In the genomic region with DNA sequence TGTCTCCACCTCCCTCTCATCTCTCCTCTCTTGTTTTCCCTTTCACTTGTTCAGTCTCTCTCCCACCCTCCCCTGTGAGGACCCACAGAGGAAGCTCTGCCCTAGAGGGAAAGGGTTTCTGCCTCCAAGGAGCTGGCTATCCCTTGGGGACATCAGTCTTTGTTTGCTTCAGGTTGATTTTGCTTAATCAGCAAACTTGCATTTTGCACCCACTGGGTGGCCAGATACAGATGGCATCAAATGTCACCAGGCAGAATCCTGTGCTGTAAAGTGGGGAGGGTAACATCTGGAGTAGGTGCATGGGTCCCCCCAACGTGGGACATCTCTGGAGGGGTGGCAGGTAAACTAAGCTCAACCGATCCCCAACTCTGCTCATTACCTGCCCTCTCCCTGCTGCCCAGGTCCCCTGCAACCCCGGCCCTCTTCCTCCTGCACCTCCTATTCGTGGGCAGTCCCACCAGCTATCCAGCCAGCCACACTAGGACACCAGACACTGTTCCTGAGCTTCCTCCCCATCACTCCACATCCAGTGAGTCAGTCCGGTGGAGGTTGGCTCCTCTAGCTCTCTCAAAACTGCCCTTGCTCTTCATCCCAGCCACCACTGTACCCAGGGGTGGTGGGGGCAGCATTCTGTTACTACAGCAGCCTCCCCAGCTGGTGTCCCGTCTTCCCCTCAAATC, we compare ENCODE assay signal across 11 cellular contexts.
A peak's percentile ranks its signal among the peaks of the same experiment; 100 is the strongest.
DNase-seq lines count a peak whose midpoint lies in the region; ATAC-seq and TF ChIP-seq lines count a peak whose summit lies in the region.
"Had no signal": no experiment of that assay in that cellular context is flagged by ENCODE, and none has a peak within 500 bp of the region (broad histone marks: within the 10 kb centered on the region; RNA-seq: fewer than 3 reads in every experiment).

No MANE protein-coding gene starts in this region.

- CTCF ChIA-PET in A673 (lab: Charles Lee), result interaction anchor here (0.5 kb wide), 1 partner anchor 986 kb away, joined by 5 read pairs; no protein-coding TSS in a partner anchor

- H4K20me1 ChIP-seq in BLaER1 treated with 17β-estradiol and CSF1 and Interleukin-3, amounts not matched to agents 10 nM and 100 nM, result no peaks in the 10 kb centered on the region

- peak; percentile 21 for DNase-seq in A673 (ENCODE audit: low spot score)
- DNase-seq in mesenchymal stem cell, result no peak
- no peak for DNase-seq in endothelial cell (ENCODE audit: low spot score)
- DNase-seq in COR-L47 (lab: John Stamatoyannopoulos, UW), result no peak
- DNase-seq: C1 segment of cervical spinal cord; effector CD8-positive, alpha-beta T cell; left cardiac atrium had no signal

- TF ChIP-seq CTCF in A673 (conservative IDR thresholded peaks at IDR 0.05; ENCODE audit: low read depth, low read length) (no peak), endothelial cell (IDR thresholded peaks at IDR 0.05; ENCODE audit: unreplicated experiment) (no peak)

- H3K23ac ChIP-seq in mesenchymal stem cell (ENCODE audit: low read length in 2 of 2), result peak overlapping the region in 1 of 2 experiments; percentile 61

- H3K36me3 ChIP-seq in A673 (ENCODE audit: insufficient read depth, low read length, poor library complexity, severe bottlenecking), result no peaks in the 10 kb centered on the region
- H3K36me3 ChIP-seq in BLaER1 treated with 17β-estradiol and CSF1 and Interleukin-3, amounts not matched to agents 10 nM and 100 nM, result no peaks in the 10 kb centered on the region
- H3K36me3 ChIP-seq in mesenchymal stem cell (ENCODE audit: control insufficient read depth in 1 of 2, insufficient read depth in 2 of 2, low read depth in 1 of 2, low read length in 2 of 2), result no peaks in the 10 kb centered on the region

- peak overlapping the region in 6 of 11 experiments; percentile 51 to 66 (median 61); a peak in 4 of 22 replicates for H3K9ac ChIP-seq in BLaER1 treated with 17β-estradiol and CSF1 and Interleukin-3, amounts not matched to agents 10 nM and 100 nM
- no peak overlapping the region for H3K9ac ChIP-seq in mesenchymal stem cell (ENCODE audit: low read length)

- no peaks in the 10 kb centered on the region for H3K9me3 Mint-ChIP-seq in activated naive CD8-positive, alpha-beta T cell (ENCODE audit: low read depth)
- H3K9me3 Mint-ChIP-seq in endothelial cell (ENCODE audit: unreplicated experiment), result no peaks in the 10 kb centered on the region

- H3K27me3 Mint-ChIP-seq in activated naive CD8-positive, alpha-beta T cell, result no peaks in the 10 kb centered on the region
- peaks cover 6% of the 10 kb centered on the region for H3K27me3 Mint-ChIP-seq in endothelial cell (ENCODE audit: unreplicated experiment)

- no peak overlapping the region for H2BK120ac ChIP-seq in mesenchymal stem cell (ENCODE audit: low read depth, low read length)

- H3K4me3 Mint-ChIP-seq in activated naive CD8-positive, alpha-beta T cell, result peak overlapping the region; percentile 40
- no peak overlapping the region for H3K4me3 Mint-ChIP-seq in endothelial cell (ENCODE audit: unreplicated experiment)
- H3K4me3 Mint-ChIP-seq: GM23338 had no signal

- H3K14ac ChIP-seq in mesenchymal stem cell (ENCODE audit: low read length in 2 of 2), result peak overlapping the region in 1 of 2 experiments; percentile 90

- POLR2A ChIA-PET in A673 (lab: Charles Lee; ENCODE audit: low non-redundant PET), result no interaction called here

- H3K27me3 ChIP-seq in A673 (replicated peaks; ENCODE audit: insufficient read depth, low read depth, low read length, poor library complexity) (no peaks in the 10 kb centered on the region), mesenchymal stem cell (ENCODE audit: control insufficient read depth in 1 of 2, insufficient read depth in 1 of 2, low read length in 2 of 2) (peaks cover 39 to 89% of the 10 kb centered on the region in 2 experiments)
- no peaks in the 10 kb centered on the region; a peak in 3 of 22 replicates for H3K27me3 ChIP-seq in BLaER1 treated with 17β-estradiol and CSF1 and Interleukin-3, amounts not matched to agents 10 nM and 100 nM

- H3K4me1 Mint-ChIP-seq in activated naive CD8-positive, alpha-beta T cell (ENCODE audit: low read depth), result peaks cover 64% of the 10 kb centered on the region
- no peaks in the 10 kb centered on the region for H3K4me1 Mint-ChIP-seq in endothelial cell (ENCODE audit: unreplicated experiment)

- 59% methylated on average over 5 of the region's 6 CpGs for WGBS in mesenchymal stem cell

- peaks cover 14% of the 10 kb centered on the region for H3K4me1 ChIP-seq in A673 (ENCODE audit: insufficient read depth, low read length, poor library complexity, severe bottlenecking)
- peaks cover 59 to 77% (median 75%) of the 10 kb centered on the region in 10 experiments for H3K4me1 ChIP-seq in BLaER1 treated with 17β-estradiol and CSF1 and Interleukin-3, amounts not matched to agents 10 nM and 100 nM
- H3K4me1 ChIP-seq in mesenchymal stem cell (ENCODE audit: control insufficient read depth, insufficient read depth, low read depth, low read length), result no peaks in the 10 kb centered on the region

- peak overlapping the region; percentile 44 for H2BK15ac ChIP-seq in mesenchymal stem cell (ENCODE audit: low read depth, poor library complexity, severe bottlenecking)

- H2AK5ac ChIP-seq in mesenchymal stem cell (ENCODE audit: low read length, severe bottlenecking), result no peak overlapping the region

- H3K4me3 ChIP-seq in A673 (ENCODE audit: low read depth, low read length, poor library complexity, severe bottlenecking), result no peak overlapping the region
- H3K4me3 ChIP-seq in BLaER1 treated with 17β-estradiol and CSF1 and Interleukin-3, amounts not matched to agents 10 nM and 100 nM, result no peak overlapping the region
- no peak overlapping the region for H3K4me3 ChIP-seq in mesenchymal stem cell (ENCODE audit: insufficient read depth in 1 of 2, low read depth in 1 of 2, low read length in 2 of 2)
- H3K4me3 ChIP-seq: GM23338 had no signal

- no peak overlapping the region for H2BK5ac ChIP-seq in mesenchymal stem cell (ENCODE audit: low read depth, low read length, poor library complexity, severe bottlenecking)

- H2AFZ ChIP-seq in mesenchymal stem cell (ENCODE audit: low read depth, low read length), result no peak overlapping the region
- H2AFZ ChIP-seq: GM23338 had no signal

- H3K4me2 ChIP-seq in BLaER1 treated with 17β-estradiol and CSF1 and Interleukin-3, amounts not matched to agents 10 nM and 100 nM, result peak overlapping the region; percentile 82 to 91 (median 87)
- no peak overlapping the region for H3K4me2 ChIP-seq in mesenchymal stem cell (ENCODE audit: low read length, poor library complexity, severe bottlenecking)
- H3K4me2 ChIP-seq: GM23338 had no signal

- H3K4ac ChIP-seq in mesenchymal stem cell (ENCODE audit: low read depth in 1 of 2, low read length in 2 of 2), result peak overlapping the region; percentile 13 to 79

- H2BK12ac ChIP-seq in mesenchymal stem cell (ENCODE audit: low read length in 2 of 2), result peak overlapping the region; percentile 43 to 70

- H3K9me3 ChIP-seq in A673 (ENCODE audit: low read depth, low read length, poor library complexity, severe bottlenecking) (no peaks in the 10 kb centered on the region), mesenchymal stem cell (ENCODE audit: control insufficient read depth, low read length) (no peaks in the 10 kb centered on the region)
- no peaks in the 10 kb centered on the region for H3K9me3 ChIP-seq in BLaER1 treated with 17β-estradiol and CSF1 and Interleukin-3, amounts not matched to agents 10 nM and 100 nM (replicated peaks in 1 of 11)

- H3K27ac Mint-ChIP-seq in activated naive CD8-positive, alpha-beta T cell, result no peak overlapping the region
- no peak overlapping the region for H3K27ac Mint-ChIP-seq in endothelial cell (ENCODE audit: unreplicated experiment)
- H3K27ac Mint-ChIP-seq: GM23338 had no signal

- BruUV-seq in A673 (replicated peaks; lab: Mats Ljungman, UMichigan), result no TSS peak

- H3K36me3 Mint-ChIP-seq in activated naive CD8-positive, alpha-beta T cell, result no peaks in the 10 kb centered on the region
- peaks cover 11% of the 10 kb centered on the region for H3K36me3 Mint-ChIP-seq in endothelial cell (ENCODE audit: low read depth, unreplicated experiment)

- H3K18ac ChIP-seq in mesenchymal stem cell (ENCODE audit: low read depth in 1 of 2, low read length in 2 of 2), result peak overlapping the region in 1 of 2 experiments; percentile 57

- no peaks in the 10 kb centered on the region for H3K79me1 ChIP-seq in mesenchymal stem cell (replicated peaks; ENCODE audit: low read length, poor library complexity, severe bottlenecking)

- no peak overlapping the region for H3K27ac ChIP-seq in A673 (ENCODE audit: low read depth, low read length, poor library complexity, severe bottlenecking)
- H3K27ac ChIP-seq in BLaER1 treated with 17β-estradiol and CSF1 and Interleukin-3, amounts not matched to agents 10 nM and 100 nM, result peak overlapping the region in 8 of 11 experiments; percentile 63 to 72 (median 68); a peak in 11 of 22 replicates
- H3K27ac ChIP-seq in mesenchymal stem cell (ENCODE audit: low read length, poor library complexity, severe bottlenecking), result no peak overlapping the region

- H4K91ac ChIP-seq in mesenchymal stem cell (ENCODE audit: low read length), result peak overlapping the region; percentile 69

- intact Hi-C loops in A673 (cut with micrococcal nuclease; ENCODE audit: unreplicated experiment), result no loop called here

- peak overlapping the region; percentile 55 for H4K8ac ChIP-seq in mesenchymal stem cell (ENCODE audit: low read length)

- ATAC-seq in HG02884 (IDR thresholded peaks at IDR 0.05; ENCODE audit: unreplicated experiment), result no peak
- ATAC-seq: GM23338, left cardiac atrium had no signal

Comparison
In these comparisons a context has a peak if more than half of its experiments do, and no peak if none do; other contexts are left out.
1. H3K27ac ChIP-seq: peak in BLaER1 treated with 17β-estradiol and CSF1 and Interleukin-3, amounts not matched to agents 10 nM and 100 nM (8 of 11); none in A673 (single experiment) and mesenchymal stem cell (single experiment).